ENCODE assay signal across 2 cellular contexts in genomic region chr1:6591644-6592043, GRCh38.
TF ChIP-seq lines count a peak whose summit lies in the region.

No MANE protein-coding gene starts in this region.

TF ChIP-seq in HepG2, 621 proteins besides CTCF, POLR2A, EP300 and RAD21:
- TF ChIP-seq, protein P1, sequence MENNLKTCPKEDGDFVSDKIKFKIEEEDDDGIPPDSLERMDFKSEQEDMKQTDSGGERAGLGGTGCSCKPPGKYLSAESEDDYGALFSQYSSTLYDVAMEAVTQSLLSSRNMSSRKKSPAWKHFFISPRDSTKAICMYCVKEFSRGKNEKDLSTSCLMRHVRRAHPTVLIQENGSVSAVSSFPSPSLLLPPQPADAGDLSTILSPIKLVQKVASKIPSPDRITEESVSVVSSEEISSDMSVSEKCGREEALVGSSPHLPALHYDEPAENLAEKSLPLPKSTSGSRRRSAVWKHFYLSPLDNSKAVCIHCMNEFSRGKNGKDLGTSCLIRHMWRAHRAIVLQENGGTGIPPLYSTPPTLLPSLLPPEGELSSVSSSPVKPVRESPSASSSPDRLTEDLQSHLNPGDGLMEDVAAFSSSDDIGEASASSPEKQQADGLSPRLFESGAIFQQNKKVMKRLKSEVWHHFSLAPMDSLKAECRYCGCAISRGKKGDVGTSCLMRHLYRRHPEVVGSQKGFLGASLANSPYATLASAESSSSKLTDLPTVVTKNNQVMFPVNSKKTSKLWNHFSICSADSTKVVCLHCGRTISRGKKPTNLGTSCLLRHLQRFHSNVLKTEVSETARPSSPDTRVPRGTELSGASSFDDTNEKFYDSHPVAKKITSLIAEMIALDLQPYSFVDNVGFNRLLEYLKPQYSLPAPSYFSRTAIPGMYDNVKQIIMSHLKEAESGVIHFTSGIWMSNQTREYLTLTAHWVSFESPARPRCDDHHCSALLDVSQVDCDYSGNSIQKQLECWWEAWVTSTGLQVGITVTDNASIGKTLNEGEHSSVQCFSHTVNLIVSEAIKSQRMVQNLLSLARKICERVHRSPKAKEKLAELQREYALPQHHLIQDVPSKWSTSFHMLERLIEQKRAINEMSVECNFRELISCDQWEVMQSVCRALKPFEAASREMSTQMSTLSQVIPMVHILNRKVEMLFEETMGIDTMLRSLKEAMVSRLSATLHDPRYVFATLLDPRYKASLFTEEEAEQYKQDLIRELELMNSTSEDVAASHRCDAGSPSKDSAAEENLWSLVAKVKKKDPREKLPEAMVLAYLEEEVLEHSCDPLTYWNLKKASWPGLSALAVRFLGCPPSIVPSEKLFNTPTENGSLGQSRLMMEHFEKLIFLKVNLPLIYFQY (CRISPR knock-in tag; IDR thresholded peaks at IDR 0.05; ENCODE audit: borderline replicate concordance), result no peak
- TF ChIP-seq TGIF2 (CRISPR knock-in tag; IDR thresholded peaks at IDR 0.05) (no peak), AGO2 (optimal IDR thresholded peaks at IDR 0.05; ENCODE audit: low read depth, low read length) (peak; percentile 44)
- TF ChIP-seq, protein P2, sequence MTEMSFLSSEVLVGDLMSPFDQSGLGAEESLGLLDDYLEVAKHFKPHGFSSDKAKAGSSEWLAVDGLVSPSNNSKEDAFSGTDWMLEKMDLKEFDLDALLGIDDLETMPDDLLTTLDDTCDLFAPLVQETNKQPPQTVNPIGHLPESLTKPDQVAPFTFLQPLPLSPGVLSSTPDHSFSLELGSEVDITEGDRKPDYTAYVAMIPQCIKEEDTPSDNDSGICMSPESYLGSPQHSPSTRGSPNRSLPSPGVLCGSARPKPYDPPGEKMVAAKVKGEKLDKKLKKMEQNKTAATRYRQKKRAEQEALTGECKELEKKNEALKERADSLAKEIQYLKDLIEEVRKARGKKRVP (CRISPR knock-in tag; IDR thresholded peaks at IDR 0.05), result no peak
TF ChIP-seq in HepG2: peak in this region for 1.

TF ChIP-seq in SK-N-SH, 30 proteins besides CTCF, POLR2A, EP300 and RAD21:
- TF ChIP-seq RFX5 (IDR thresholded peaks at IDR 0.05; ENCODE audit: low read length) (no peak), SMC3 (IDR thresholded peaks at IDR 0.05; ENCODE audit: low read depth, low read length) (no peak), GABPA (IDR thresholded peaks at IDR 0.05; ENCODE audit: low read depth) (no peak), IRF3 (IDR thresholded peaks at IDR 0.05; ENCODE audit: low read depth, low read length) (no peak), NFIC (IDR thresholded peaks at IDR 0.05; ENCODE audit: borderline replicate concordance) (no peak), POLR2AphosphoS5 (IDR thresholded peaks at IDR 0.05; ENCODE audit: low read depth, low read length) (no peak), TEAD4 (IDR thresholded peaks at IDR 0.05; ENCODE audit: borderline replicate concordance, insufficient read depth) (no peak), RXRA (IDR thresholded peaks at IDR 0.05; ENCODE audit: borderline replicate concordance, low read depth) (no peak), NRF1 (IDR thresholded peaks at IDR 0.05; ENCODE audit: low read depth, low read length) (no peak), FOSL2 (IDR thresholded peaks at IDR 0.05; ENCODE audit: borderline replicate concordance, low read depth) (no peak), ELF1 (IDR thresholded peaks at IDR 0.05) (no peak), EZH2phosphoT487 (IDR thresholded peaks at IDR 0.05; ENCODE audit: borderline replicate concordance, low read depth) (no peak)
- TF ChIP-seq, protein P3, sequence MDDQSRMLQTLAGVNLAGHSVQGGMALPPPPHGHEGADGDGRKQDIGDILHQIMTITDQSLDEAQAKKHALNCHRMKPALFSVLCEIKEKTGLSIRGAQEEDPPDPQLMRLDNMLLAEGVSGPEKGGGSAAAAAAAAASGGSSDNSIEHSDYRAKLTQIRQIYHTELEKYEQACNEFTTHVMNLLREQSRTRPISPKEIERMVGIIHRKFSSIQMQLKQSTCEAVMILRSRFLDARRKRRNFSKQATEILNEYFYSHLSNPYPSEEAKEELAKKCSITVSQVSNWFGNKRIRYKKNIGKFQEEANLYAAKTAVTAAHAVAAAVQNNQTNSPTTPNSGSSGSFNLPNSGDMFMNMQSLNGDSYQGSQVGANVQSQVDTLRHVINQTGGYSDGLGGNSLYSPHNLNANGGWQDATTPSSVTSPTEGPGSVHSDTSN (IDR thresholded peaks at IDR 0.05), result no peak
